Comparison of ENCODE assay signal across 2 cellular contexts in the genomic region with DNA sequence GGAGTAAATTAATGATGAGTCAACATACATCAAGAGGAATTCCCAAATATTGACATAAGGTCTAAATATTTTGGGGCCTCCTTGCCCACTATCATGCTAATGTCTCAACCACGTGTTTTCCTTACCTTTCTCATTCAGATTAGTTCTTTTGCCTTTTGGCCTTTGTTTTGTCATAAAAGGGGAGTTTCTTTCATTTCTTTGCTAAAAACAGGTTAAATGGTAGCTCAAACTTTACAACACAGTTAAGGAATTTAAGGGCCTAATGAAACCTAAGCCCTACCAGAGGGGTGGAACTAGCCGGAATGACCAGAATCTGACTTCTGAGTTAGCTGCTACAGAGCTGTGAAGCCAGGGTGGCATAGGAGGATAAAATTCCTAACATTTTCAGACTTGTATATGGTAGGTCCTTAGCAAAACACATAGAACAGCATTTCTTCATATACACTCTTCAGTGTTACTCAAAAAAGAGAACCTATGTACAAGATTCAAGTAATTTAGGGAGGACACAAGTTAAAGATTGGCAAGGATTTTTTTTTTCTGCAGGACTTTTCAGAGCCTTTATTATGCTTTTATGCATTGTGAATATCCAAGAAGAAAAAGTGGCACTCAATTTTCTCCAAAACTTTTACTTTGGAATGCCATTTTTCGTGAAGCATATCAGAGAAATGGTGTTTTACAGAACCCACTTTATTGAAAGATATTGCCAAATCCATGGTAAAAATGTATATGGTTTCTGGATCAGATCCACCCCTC.
TF ChIP-seq lines count a peak whose summit lies in the region.

No MANE protein-coding gene starts in this region.

TF ChIP-seq in A549, 52 proteins besides CTCF, POLR2A, EP300 and RAD21 (continued from another document):
- TF ChIP-seq FOSB (CRISPR knock-in tag; IDR thresholded peaks at IDR 0.05) (no peak), MAFK (IDR thresholded peaks at IDR 0.05; ENCODE audit: partially characterized antibody) (peak; percentile 50), FOSL2 (IDR thresholded peaks at IDR 0.05) (no peak), FOSL2 (CRISPR knock-in tag; IDR thresholded peaks at IDR 0.05) (no peak), HDAC2 (IDR thresholded peaks at IDR 0.05) (no peak), JUNB (IDR thresholded peaks at IDR 0.05) (no peak), SREBF2 (IDR thresholded peaks at IDR 0.05) (no peak)

TF ChIP-seq in K562, 482 proteins besides CTCF, POLR2A, EP300 and RAD21:
- TF ChIP-seq ZNF239 (CRISPR knock-in tag; IDR thresholded peaks at IDR 0.05) (peak; percentile 96), TSC22D4 (tag; IDR thresholded peaks at IDR 0.05) (no peak), HOXB6 (CRISPR knock-in tag; IDR thresholded peaks at IDR 0.05; ENCODE audit: borderline replicate concordance) (no peak), MECOM (CRISPR knock-in tag; IDR thresholded peaks at IDR 0.05) (no peak), WHSC1 (IDR thresholded peaks at IDR 0.05; ENCODE audit: low read length) (no peak), ZNF316 (IDR thresholded peaks at IDR 0.05) (peak; percentile 36; the same call in 1 of the 2 replicates), C11orf30 (IDR thresholded peaks at IDR 0.05; ENCODE audit: low read depth) (peak; percentile 24; the same call in 1 of the 2 replicates), SMARCA5 (IDR thresholded peaks at IDR 0.05) (no peak), HEY1 (CRISPR knock-in tag; IDR thresholded peaks at IDR 0.05; ENCODE audit: borderline replicate concordance) (no peak), NR3C1 (CRISPR knock-in tag; IDR thresholded peaks at IDR 0.05) (no peak), NEUROD1 (IDR thresholded peaks at IDR 0.05; ENCODE audit: borderline replicate concordance, low read depth, low read length, partially characterized antibody) (no peak), CTBP1 (IDR thresholded peaks at IDR 0.05; ENCODE audit: borderline replicate concordance) (no peak), RBM25 (IDR thresholded peaks at IDR 0.05; ENCODE audit: low read depth, low read length, severe bottlenecking) (peak; percentile 72), SMARCA4 (IDR thresholded peaks at IDR 0.05) (no peak), PHB2 (IDR thresholded peaks at IDR 0.05; ENCODE audit: low read depth) (no peak), ZNF263 (CRISPR knock-in tag; IDR thresholded peaks at IDR 0.05; ENCODE audit: borderline replicate concordance) (no peak), RCOR1 (IDR thresholded peaks at IDR 0.05; ENCODE audit: borderline replicate concordance in 1 of 2, low read depth in 2 of 2, low read length in 2 of 2) (no peak), TRIM28 (IDR thresholded peaks at IDR 0.05) (no peak), ZNF197 (CRISPR knock-in tag; IDR thresholded peaks at IDR 0.05; ENCODE audit: low read depth) (no peak)
- TF ChIP-seq, protein P1, sequence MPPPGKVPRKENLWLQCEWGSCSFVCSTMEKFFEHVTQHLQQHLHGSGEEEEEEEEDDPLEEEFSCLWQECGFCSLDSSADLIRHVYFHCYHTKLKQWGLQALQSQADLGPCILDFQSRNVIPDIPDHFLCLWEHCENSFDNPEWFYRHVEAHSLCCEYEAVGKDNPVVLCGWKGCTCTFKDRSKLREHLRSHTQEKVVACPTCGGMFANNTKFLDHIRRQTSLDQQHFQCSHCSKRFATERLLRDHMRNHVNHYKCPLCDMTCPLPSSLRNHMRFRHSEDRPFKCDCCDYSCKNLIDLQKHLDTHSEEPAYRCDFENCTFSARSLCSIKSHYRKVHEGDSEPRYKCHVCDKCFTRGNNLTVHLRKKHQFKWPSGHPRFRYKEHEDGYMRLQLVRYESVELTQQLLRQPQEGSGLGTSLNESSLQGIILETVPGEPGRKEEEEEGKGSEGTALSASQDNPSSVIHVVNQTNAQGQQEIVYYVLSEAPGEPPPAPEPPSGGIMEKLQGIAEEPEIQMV (tag; conservative IDR thresholded peaks at IDR 0.05; ENCODE audit: low read depth) = no peak
- TF ChIP-seq, protein P2, sequence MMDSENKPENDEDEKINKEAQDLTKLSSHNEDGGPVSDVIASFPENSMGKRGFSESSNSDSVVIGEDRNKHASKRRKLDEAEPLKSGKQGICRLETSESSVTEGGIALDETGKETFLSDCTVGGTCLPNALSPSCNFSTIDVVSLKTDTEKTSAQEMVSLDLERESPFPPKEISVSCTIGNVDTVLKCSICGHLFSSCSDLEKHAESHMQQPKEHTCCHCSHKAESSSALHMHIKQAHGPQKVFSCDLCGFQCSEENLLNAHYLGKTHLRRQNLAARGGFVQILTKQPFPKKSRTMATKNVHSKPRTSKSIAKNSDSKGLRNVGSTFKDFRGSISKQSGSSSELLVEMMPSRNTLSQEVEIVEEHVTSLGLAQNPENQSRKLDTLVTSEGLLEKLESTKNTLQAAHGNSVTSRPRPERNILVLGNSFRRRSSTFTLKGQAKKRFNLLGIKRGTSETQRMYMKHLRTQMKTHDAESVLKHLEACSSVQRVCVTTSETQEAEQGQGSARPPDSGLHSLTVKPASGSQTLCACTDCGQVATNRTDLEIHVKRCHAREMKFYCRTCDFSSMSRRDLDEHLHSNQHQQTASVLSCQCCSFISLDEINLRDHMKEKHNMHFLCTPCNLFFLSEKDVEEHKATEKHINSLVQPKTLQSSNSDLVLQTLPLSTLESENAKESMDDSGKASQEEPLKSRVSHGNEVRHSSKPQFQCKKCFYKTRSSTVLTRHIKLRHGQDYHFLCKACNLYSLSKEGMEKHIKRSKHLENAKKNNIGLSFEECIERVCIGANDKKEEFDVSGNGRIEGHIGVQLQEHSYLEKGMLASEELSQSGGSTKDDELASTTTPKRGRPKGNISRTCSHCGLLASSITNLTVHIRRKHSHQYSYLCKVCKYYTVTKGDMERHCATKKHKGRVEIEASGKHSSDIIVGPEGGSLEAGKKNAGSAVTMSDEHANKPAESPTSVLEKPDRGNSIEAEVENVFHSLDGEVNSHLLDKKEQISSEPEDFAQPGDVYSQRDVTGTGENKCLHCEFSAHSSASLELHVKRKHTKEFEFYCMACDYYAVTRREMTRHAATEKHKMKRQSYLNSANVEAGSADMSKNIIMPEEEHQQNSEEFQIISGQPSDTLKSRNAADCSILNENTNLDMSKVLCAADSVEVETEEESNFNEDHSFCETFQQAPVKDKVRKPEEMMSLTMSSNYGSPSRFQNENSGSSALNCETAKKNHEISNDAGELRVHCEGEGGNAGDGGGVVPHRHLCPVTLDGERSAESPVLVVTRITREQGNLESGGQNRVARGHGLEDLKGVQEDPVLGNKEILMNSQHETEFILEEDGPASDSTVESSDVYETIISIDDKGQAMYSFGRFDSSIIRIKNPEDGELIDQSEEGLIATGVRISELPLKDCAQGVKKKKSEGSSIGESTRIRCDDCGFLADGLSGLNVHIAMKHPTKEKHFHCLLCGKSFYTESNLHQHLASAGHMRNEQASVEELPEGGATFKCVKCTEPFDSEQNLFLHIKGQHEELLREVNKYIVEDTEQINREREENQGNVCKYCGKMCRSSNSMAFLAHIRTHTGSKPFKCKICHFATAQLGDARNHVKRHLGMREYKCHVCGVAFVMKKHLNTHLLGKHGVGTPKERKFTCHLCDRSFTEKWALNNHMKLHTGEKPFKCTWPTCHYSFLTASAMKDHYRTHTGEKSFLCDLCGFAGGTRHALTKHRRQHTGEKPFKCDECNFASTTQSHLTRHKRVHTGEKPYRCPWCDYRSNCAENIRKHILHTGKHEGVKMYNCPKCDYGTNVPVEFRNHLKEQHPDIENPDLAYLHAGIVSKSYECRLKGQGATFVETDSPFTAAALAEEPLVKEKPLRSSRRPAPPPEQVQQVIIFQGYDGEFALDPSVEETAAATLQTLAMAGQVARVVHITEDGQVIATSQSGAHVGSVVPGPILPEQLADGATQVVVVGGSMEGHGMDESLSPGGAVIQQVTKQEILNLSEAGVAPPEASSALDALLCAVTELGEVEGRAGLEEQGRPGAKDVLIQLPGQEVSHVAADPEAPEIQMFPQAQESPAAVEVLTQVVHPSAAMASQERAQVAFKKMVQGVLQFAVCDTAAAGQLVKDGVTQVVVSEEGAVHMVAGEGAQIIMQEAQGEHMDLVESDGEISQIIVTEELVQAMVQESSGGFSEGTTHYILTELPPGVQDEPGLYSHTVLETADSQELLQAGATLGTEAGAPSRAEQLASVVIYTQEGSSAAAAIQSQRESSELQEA (IDR thresholded peaks at IDR 0.05; ENCODE audit: low read depth) = no peak
- TF ChIP-seq, protein P3, sequence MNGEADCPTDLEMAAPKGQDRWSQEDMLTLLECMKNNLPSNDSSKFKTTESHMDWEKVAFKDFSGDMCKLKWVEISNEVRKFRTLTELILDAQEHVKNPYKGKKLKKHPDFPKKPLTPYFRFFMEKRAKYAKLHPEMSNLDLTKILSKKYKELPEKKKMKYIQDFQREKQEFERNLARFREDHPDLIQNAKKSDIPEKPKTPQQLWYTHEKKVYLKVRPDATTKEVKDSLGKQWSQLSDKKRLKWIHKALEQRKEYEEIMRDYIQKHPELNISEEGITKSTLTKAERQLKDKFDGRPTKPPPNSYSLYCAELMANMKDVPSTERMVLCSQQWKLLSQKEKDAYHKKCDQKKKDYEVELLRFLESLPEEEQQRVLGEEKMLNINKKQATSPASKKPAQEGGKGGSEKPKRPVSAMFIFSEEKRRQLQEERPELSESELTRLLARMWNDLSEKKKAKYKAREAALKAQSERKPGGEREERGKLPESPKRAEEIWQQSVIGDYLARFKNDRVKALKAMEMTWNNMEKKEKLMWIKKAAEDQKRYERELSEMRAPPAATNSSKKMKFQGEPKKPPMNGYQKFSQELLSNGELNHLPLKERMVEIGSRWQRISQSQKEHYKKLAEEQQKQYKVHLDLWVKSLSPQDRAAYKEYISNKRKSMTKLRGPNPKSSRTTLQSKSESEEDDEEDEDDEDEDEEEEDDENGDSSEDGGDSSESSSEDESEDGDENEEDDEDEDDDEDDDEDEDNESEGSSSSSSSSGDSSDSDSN (IDR thresholded peaks at IDR 0.05; ENCODE audit: borderline replicate concordance in 1 of 2, low read depth in 2 of 2, low read length in 2 of 2) = no peak
- TF ChIP-seq, protein P4, sequence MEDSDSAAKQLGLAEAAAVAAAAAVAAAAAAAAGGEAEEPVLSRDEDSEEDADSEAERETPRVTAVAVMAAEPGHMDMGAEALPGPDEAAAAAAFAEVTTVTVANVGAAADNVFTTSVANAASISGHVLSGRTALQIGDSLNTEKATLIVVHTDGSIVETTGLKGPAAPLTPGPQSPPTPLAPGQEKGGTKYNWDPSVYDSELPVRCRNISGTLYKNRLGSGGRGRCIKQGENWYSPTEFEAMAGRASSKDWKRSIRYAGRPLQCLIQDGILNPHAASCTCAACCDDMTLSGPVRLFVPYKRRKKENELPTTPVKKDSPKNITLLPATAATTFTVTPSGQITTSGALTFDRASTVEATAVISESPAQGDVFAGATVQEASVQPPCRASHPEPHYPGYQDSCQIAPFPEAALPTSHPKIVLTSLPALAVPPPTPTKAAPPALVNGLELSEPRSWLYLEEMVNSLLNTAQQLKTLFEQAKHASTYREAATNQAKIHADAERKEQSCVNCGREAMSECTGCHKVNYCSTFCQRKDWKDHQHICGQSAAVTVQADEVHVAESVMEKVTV (CRISPR knock-in tag; IDR thresholded peaks at IDR 0.05) = no peak
- TF ChIP-seq, protein P5, sequence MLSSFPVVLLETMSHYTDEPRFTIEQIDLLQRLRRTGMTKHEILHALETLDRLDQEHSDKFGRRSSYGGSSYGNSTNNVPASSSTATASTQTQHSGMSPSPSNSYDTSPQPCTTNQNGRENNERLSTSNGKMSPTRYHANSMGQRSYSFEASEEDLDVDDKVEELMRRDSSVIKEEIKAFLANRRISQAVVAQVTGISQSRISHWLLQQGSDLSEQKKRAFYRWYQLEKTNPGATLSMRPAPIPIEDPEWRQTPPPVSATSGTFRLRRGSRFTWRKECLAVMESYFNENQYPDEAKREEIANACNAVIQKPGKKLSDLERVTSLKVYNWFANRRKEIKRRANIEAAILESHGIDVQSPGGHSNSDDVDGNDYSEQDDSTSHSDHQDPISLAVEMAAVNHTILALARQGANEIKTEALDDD (IDR thresholded peaks at IDR 0.05) = no peak
- TF ChIP-seq, protein P6, sequence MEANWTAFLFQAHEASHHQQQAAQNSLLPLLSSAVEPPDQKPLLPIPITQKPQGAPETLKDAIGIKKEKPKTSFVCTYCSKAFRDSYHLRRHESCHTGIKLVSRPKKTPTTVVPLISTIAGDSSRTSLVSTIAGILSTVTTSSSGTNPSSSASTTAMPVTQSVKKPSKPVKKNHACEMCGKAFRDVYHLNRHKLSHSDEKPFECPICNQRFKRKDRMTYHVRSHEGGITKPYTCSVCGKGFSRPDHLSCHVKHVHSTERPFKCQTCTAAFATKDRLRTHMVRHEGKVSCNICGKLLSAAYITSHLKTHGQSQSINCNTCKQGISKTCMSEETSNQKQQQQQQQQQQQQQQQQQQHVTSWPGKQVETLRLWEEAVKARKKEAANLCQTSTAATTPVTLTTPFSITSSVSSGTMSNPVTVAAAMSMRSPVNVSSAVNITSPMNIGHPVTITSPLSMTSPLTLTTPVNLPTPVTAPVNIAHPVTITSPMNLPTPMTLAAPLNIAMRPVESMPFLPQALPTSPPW (CRISPR knock-in tag; IDR thresholded peaks at IDR 0.05) = no peak
